ENCODE assay signal across 15 cellular contexts in the genomic region with DNA sequence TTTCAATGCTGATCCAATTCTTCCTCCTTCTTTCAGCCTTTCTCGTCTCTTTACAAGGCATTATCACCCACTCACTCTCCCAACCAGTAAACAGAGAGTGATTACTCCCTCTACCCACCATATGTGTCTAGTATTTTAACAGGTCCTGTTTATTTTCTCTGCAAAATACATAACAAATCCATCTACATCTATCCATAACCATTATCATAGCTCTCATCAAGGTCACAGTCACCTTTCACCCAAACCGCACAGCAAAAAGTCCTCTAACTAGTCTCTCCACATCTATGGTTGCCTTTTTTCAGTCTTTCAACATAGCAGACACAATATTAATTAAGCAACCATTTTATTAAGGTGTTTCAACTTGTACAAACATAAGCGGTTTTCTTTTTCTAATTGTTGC.
"Had no signal": no experiment of that assay in that cellular context is flagged by ENCODE, and none has a peak within 500 bp of the region (broad histone marks: within the 10 kb centered on the region; RNA-seq: fewer than 3 reads in every experiment).

No MANE protein-coding gene starts in this region.

- H3K27ac ChIP-seq: neural progenitor cell, neutrophil, ovary, pancreas, parathyroid adenoma, psoas muscle, right atrium auricular region, right lobe of liver, sigmoid colon, skin epidermis, spleen had no signal

- ATAC-seq: naive thymus-derived CD8-positive, alpha-beta T cell; natural killer cell; natural killer cell treated with Interleukin-12 subunit alpha and Interleukin-12 subunit beta and Interleukin-15 and Interleukin-18, amount 100 ng/mL, for 72 hours; pancreas; psoas muscle; right cardiac atrium; right lobe of liver had no signal
